In genomic region chr17:64066709-64067108, GRCh38 we compare ENCODE assay signal across 22 cellular contexts. TPM values are rescaled to one million over a fixed set of nuclear protein-coding genes. Genes with fewer than 3 reads are reported as not detected.
A peak's percentile ranks its signal among the peaks of the same experiment; 100 is the strongest.
DNase-seq lines count a peak whose midpoint lies in the region.
"Had no signal": no experiment of that assay in that cellular context is flagged by ENCODE, and none has a peak within 500 bp of the region (broad histone marks: within the 10 kb centered on the region; RNA-seq: fewer than 3 reads in every experiment).

No MANE protein-coding gene starts in this region.

- peaks cover 39% of the 10 kb centered on the region for H3K36me3 Mint-ChIP-seq in activated naive CD8-positive, alpha-beta T cell
- peaks cover 36% of the 10 kb centered on the region for H3K36me3 Mint-ChIP-seq in activated naive CD8-positive, alpha-beta T cell treated with anti-CD3 and anti-CD28 coated beads for 36 hours
- H3K36me3 Mint-ChIP-seq in activated CD4-positive, alpha-beta T cell treated with anti-CD3 and anti-CD28 coated beads, Interleukin-2, amount 10 ng/mL, durations not matched to agents 7 days and 5 days (ENCODE audit: low read depth): peaks cover 88% of the 10 kb centered on the region
- H3K36me3 Mint-ChIP-seq in stimulated activated naive CD8-positive, alpha-beta T cell treated with anti-CD3 and anti-CD28 coated beads, Interleukin-15, Interleukin-2, amounts not matched to agents 100 ng/mL and 50 ng/mL, for 24 hours (ENCODE audit: low read depth): peaks cover 84% of the 10 kb centered on the region

- H3K4me1 ChIP-seq in effector memory CD4-positive, alpha-beta T cell (ENCODE audit: control insufficient read depth, insufficient read depth, low read length, poor library complexity, severe bottlenecking): peaks cover 48% of the 10 kb centered on the region
- H3K4me1 ChIP-seq: Caco-2, gastroesophageal sphincter had no signal

- CTCF ChIA-PET in activated CD4-positive, alpha-beta T cell treated with anti-CD3 and anti-CD28 coated beads, Interleukin-2, amount 10 ng/mL, durations not matched to agents 7 days and 5 days (lab: Charles Lee): interaction anchor here (0.6 to 1.2 kb wide), 3 partner anchors 10 to 1018 kb away, joined by 3 read pairs; no protein-coding TSS in a partner anchor

- H3K4me3 Mint-ChIP-seq in activated naive CD8-positive, alpha-beta T cell: peak overlapping the region; percentile 67
- no peak overlapping the region for H3K4me3 Mint-ChIP-seq in activated naive CD8-positive, alpha-beta T cell treated with anti-CD3 and anti-CD28 coated beads for 36 hours
- H3K4me3 Mint-ChIP-seq in activated CD4-positive, alpha-beta T cell treated with anti-CD3 and anti-CD28 coated beads, Interleukin-2, amount 10 ng/mL, durations not matched to agents 7 days and 5 days: peak overlapping the region; percentile 49
- peak overlapping the region; percentile 71 for H3K4me3 Mint-ChIP-seq in stimulated activated naive CD8-positive, alpha-beta T cell treated with anti-CD3 and anti-CD28 coated beads, Interleukin-15, Interleukin-2, amounts not matched to agents 100 ng/mL and 50 ng/mL, for 24 hours
- H3K4me3 Mint-ChIP-seq: activated B cell treated with CpG ODN at 0.5 μM for 24 hours; stimulated activated naive B cell treated with anti-CD40 and anti-IgM and Interleukin-4, amounts not matched to agents 10 μg/mL and 1 μg/mL and 100 μg/mL, for 72 hours had no signal

- H3K9me3 Mint-ChIP-seq in activated naive CD8-positive, alpha-beta T cell (ENCODE audit: low read depth): peaks cover 4% of the 10 kb centered on the region
- peaks cover 12% of the 10 kb centered on the region for H3K9me3 Mint-ChIP-seq in activated naive CD8-positive, alpha-beta T cell treated with anti-CD3 and anti-CD28 coated beads for 36 hours
- H3K9me3 Mint-ChIP-seq in activated CD4-positive, alpha-beta T cell treated with anti-CD3 and anti-CD28 coated beads, Interleukin-2, amount 10 ng/mL, durations not matched to agents 7 days and 5 days: peaks cover 24% of the 10 kb centered on the region
- peaks cover 5% of the 10 kb centered on the region for H3K9me3 Mint-ChIP-seq in stimulated activated naive CD8-positive, alpha-beta T cell treated with anti-CD3 and anti-CD28 coated beads, Interleukin-15, Interleukin-2, amounts not matched to agents 100 ng/mL and 50 ng/mL, for 24 hours

- peak overlapping the region; percentile 36 for H3K4me3 ChIP-seq in effector memory CD4-positive, alpha-beta T cell (ENCODE audit: insufficient read depth, low read depth, low read length, poor library complexity, severe bottlenecking)
- H3K4me3 ChIP-seq: gastroesophageal sphincter, GM12878 had no signal

- peak overlapping the region; percentile 67 for H3K27ac ChIP-seq in effector memory CD4-positive, alpha-beta T cell (ENCODE audit: insufficient read depth, low read length, poor library complexity, severe bottlenecking)
- H3K27ac ChIP-seq: gastroesophageal sphincter, HL-60, KMS-11 had no signal

- peaks cover 13% of the 10 kb centered on the region for H3K9me3 ChIP-seq in effector memory CD4-positive, alpha-beta T cell (ENCODE audit: control insufficient read depth, low read length)

- peaks cover 18% of the 10 kb centered on the region for H3K4me1 Mint-ChIP-seq in activated naive CD8-positive, alpha-beta T cell (ENCODE audit: low read depth)
- peaks cover 3% of the 10 kb centered on the region for H3K4me1 Mint-ChIP-seq in activated naive CD8-positive, alpha-beta T cell treated with anti-CD3 and anti-CD28 coated beads for 36 hours
- peaks cover 68% of the 10 kb centered on the region for H3K4me1 Mint-ChIP-seq in activated CD4-positive, alpha-beta T cell treated with anti-CD3 and anti-CD28 coated beads, Interleukin-2, amount 10 ng/mL, durations not matched to agents 7 days and 5 days
- peaks cover 54% of the 10 kb centered on the region for H3K4me1 Mint-ChIP-seq in stimulated activated naive CD8-positive, alpha-beta T cell treated with anti-CD3 and anti-CD28 coated beads, Interleukin-15, Interleukin-2, amounts not matched to agents 100 ng/mL and 50 ng/mL, for 24 hours (ENCODE audit: low read depth)

- peaks cover 48% of the 10 kb centered on the region for H3K36me3 ChIP-seq in effector memory CD4-positive, alpha-beta T cell (ENCODE audit: control insufficient read depth, insufficient read depth, low read length)

- POLR2A ChIA-PET in activated CD4-positive, alpha-beta T cell treated with anti-CD3 and anti-CD28 coated beads, Interleukin-2, amount 10 ng/mL, durations not matched to agents 7 days and 5 days (lab: Charles Lee): no interaction called here

- no peaks in the 10 kb centered on the region for H3K27me3 ChIP-seq in effector memory CD4-positive, alpha-beta T cell (replicated peaks; ENCODE audit: control insufficient read depth, insufficient read depth, low read length, poor library complexity, severe bottlenecking)
- H3K27me3 ChIP-seq: gastroesophageal sphincter had no signal

- peak overlapping the region; percentile 75 for H3K27ac Mint-ChIP-seq in activated naive CD8-positive, alpha-beta T cell
- H3K27ac Mint-ChIP-seq in activated naive CD8-positive, alpha-beta T cell treated with anti-CD3 and anti-CD28 coated beads for 36 hours: no peak overlapping the region
- peak overlapping the region; percentile 85 for H3K27ac Mint-ChIP-seq in activated CD4-positive, alpha-beta T cell treated with anti-CD3 and anti-CD28 coated beads, Interleukin-2, amount 10 ng/mL, durations not matched to agents 7 days and 5 days
- H3K27ac Mint-ChIP-seq in stimulated activated naive CD8-positive, alpha-beta T cell treated with anti-CD3 and anti-CD28 coated beads, Interleukin-15, Interleukin-2, amounts not matched to agents 100 ng/mL and 50 ng/mL, for 24 hours: peak overlapping the region; percentile 92
- H3K27ac Mint-ChIP-seq: activated B cell treated with CpG ODN at 0.5 μM for 24 hours; stimulated activated naive B cell treated with anti-CD40 and anti-IgM and Interleukin-4, amounts not matched to agents 10 μg/mL and 1 μg/mL and 100 μg/mL, for 72 hours had no signal

- H3K27me3 Mint-ChIP-seq in activated naive CD8-positive, alpha-beta T cell: no peaks in the 10 kb centered on the region
- H3K27me3 Mint-ChIP-seq in activated naive CD8-positive, alpha-beta T cell treated with anti-CD3 and anti-CD28 coated beads for 36 hours: no peaks in the 10 kb centered on the region
- no peaks in the 10 kb centered on the region for H3K27me3 Mint-ChIP-seq in activated CD4-positive, alpha-beta T cell treated with anti-CD3 and anti-CD28 coated beads, Interleukin-2, amount 10 ng/mL, durations not matched to agents 7 days and 5 days
- H3K27me3 Mint-ChIP-seq in stimulated activated naive CD8-positive, alpha-beta T cell treated with anti-CD3 and anti-CD28 coated beads, Interleukin-15, Interleukin-2, amounts not matched to agents 100 ng/mL and 50 ng/mL, for 24 hours: no peaks in the 10 kb centered on the region
- H3K27me3 Mint-ChIP-seq: activated B cell treated with CpG ODN at 0.5 μM for 24 hours had no signal

- no peak for DNase-seq in activated naive CD8-positive, alpha-beta T cell treated with anti-CD3 and anti-CD28 coated beads for 36 hours
- DNase-seq in activated CD4-positive, alpha-beta T cell treated with anti-CD3 and anti-CD28 coated beads, Interleukin-2, amount 10 ng/mL, durations not matched to agents 7 days and 5 days: peak; percentile 72
- DNase-seq in effector memory CD4-positive, alpha-beta T cell: peak; percentile 50 to 73 (median 61)
- no peak for DNase-seq in NCI-H187 (lab: John Stamatoyannopoulos, UW)
- DNase-seq in LoVo (ENCODE audit: low spot score): no peak
- no peak for DNase-seq in HT-29 (ENCODE audit: low spot score)
- DNase-seq: ACHN; activated B cell treated with CpG ODN at 0.5 μM for 24 hours; activated T-cell treated with anti-CD3 and anti-CD28 coated beads for 4 hours; anterior cingulate cortex; Caco-2; left ventricle myocardium superior; NCI-H2171 treated with DMSO at 0.1 percent for 48 hours; RPMI8226; stimulated activated naive B cell treated with anti-CD40 and anti-IgM and Interleukin-4, amounts not matched to agents 10 μg/mL and 1 μg/mL and 100 μg/mL, for 72 hours had no signal

RNA-seq across cellular contexts. Expression of gene ICAM2, which starts 46.3 kb away (rescaled TPM):
- 10 to 100 TPM; 52.9 to 54.5 TPM for total RNA-seq in activated naive CD8-positive, alpha-beta T cell treated with anti-CD3 and anti-CD28 coated beads for 36 hours
- 100 to 1,000 TPM; 113 to 116 TPM for total RNA-seq in activated CD4-positive, alpha-beta T cell treated with anti-CD3 and anti-CD28 coated beads, Interleukin-2, amount 10 ng/mL, durations not matched to agents 7 days and 5 days
- 0.21 and 0.64 TPM in 2 replicates for total RNA-seq in HT-29 (2014; rRNA removed; shearing (Covaris generic))
- total RNA-seq: G401 had no signal

Comparison
In these comparisons a context has a peak if more than half of its experiments do, and no peak if none do; other contexts are left out.
1. DNase-seq: peak in activated CD4-positive, alpha-beta T cell treated with anti-CD3 and anti-CD28 coated beads, Interleukin-2, amount 10 ng/mL, durations not matched to agents 7 days and 5 days (single experiment) and effector memory CD4-positive, alpha-beta T cell (3 of 3); none in activated naive CD8-positive, alpha-beta T cell treated with anti-CD3 and anti-CD28 coated beads for 36 hours (single experiment), NCI-H187 (0 of 2), LoVo (single experiment) and HT-29 (single experiment).
2. RNA of gene ICAM2, which starts 46.3 kb away (total RNA-seq): 113 to 116 TPM in activated CD4-positive, alpha-beta T cell treated with anti-CD3 and anti-CD28 coated beads, Interleukin-2, amount 10 ng/mL, durations not matched to agents 7 days and 5 days and 52.9 to 54.5 TPM in activated naive CD8-positive, alpha-beta T cell treated with anti-CD3 and anti-CD28 coated beads for 36 hours; 0.21 to 0.64 TPM in HT-29; every median in the first group is over 10 times any median in the second.